Comparison of ENCODE assay signal across 37 cellular contexts in the genomic region with DNA sequence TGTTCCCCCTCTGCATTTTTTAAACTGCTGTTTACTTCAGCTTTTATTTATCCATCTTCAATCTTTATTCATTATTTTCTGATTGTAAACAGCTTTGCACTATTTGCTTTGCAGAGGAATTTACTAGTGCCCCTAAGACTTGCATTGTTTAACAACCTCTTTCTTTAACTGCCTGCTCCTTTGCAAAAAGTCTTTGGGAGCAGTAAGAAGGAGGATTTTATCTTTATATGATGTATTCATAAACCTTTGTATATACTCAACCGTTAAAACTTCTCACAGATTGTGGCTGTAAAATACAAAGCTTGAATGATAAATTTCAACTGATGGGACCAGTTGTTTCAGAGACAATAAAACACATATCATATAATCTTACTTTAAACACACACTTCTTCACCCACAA. TPM values are rescaled to one million over a fixed set of nuclear protein-coding genes. Genes with fewer than 3 reads are reported as not detected.
"Had no signal": no experiment of that assay in that cellular context is flagged by ENCODE, and none has a peak within 500 bp of the region (broad histone marks: within the 10 kb centered on the region; RNA-seq: fewer than 3 reads in every experiment).

No MANE protein-coding gene starts in this region.

- H3K4me3 ChIP-seq: adrenal gland, body of pancreas, esophagus squamous epithelium, gastrocnemius medialis, heart left ventricle had no signal

- FAIRE-seq: colon, endothelial cell of umbilical vein had no signal

- ATAC-seq: activated CD4-positive, alpha-beta T cell treated with anti-CD3 and anti-CD28 coated beads for 36 hours; activated CD8-positive, alpha-beta memory T cell treated with anti-CD3 and anti-CD28 coated beads, Interleukin-2, amount 10 ng/mL, durations not matched to agents 7 days and 5 days; activated CD8-positive, alpha-beta T cell treated with anti-CD3 and anti-CD28 coated beads, Interleukin-2, amount 10 ng/mL, durations not matched to agents 7 days and 5 days; activated naive CD8-positive, alpha-beta T cell treated with anti-CD3 and anti-CD28 coated beads, Interleukin-2, amount 50 U/mL, for 24 hours; body of pancreas; effector memory CD8-positive, alpha-beta T cell; gastrocnemius medialis; heart left ventricle; T-helper 17 cell had no signal

- H3K4me1 ChIP-seq: adrenal gland, body of pancreas, esophagus squamous epithelium, gastrocnemius medialis had no signal

- H3K27me3 ChIP-seq: adrenal gland, body of pancreas, esophagus squamous epithelium, gastrocnemius medialis, heart left ventricle had no signal

- DNase-seq: activated CD4-positive, alpha-beta memory T cell treated with anti-CD3 and anti-CD28 coated beads for 36 hours; activated CD4-positive, alpha-beta T cell treated with anti-CD3 and anti-CD28 coated beads for 36 hours; activated CD4-positive, alpha-beta T cell treated with anti-CD3 and anti-CD28 coated beads, Interleukin-2, amount 10 ng/mL, durations not matched to agents 24 days and 14 days; activated CD4-positive, CD25-positive, alpha-beta regulatory T cell; activated CD4-positive, CD25-positive, alpha-beta regulatory T cell treated with anti-CD3 and anti-CD28 coated beads, Interleukin-2, amount 50 U/mL, for 72 hours; activated CD8-positive, alpha-beta memory T cell treated with anti-CD3 and anti-CD28 coated beads, Interleukin-2, amount 10 ng/mL, durations not matched to agents 7 days and 5 days; activated CD8-positive, alpha-beta memory T cell treated with anti-CD3 and anti-CD28 coated beads, Interleukin-2, amount 50 U/mL, for 4 hours; activated CD8-positive, alpha-beta T cell treated with anti-CD3 and anti-CD28 coated beads, Interleukin-2, amount 10 ng/mL, durations not matched to agents 7 days and 5 days; activated effector memory CD4-positive, alpha-beta T cell treated with anti-CD3 and anti-CD28 coated beads, Interleukin-2, amount 50 U/mL, for 16 hours; activated naive CD4-positive, alpha-beta T cell treated with anti-CD3 and anti-CD28 coated beads for 36 hours; activated naive CD8-positive, alpha-beta T cell treated with anti-CD3 and anti-CD28 coated beads for 36 hours; activated naive CD8-positive, alpha-beta T cell treated with anti-CD3 and anti-CD28 coated beads, Interleukin-2, amount 50 U/mL, for 24 hours; activated T-cell treated with anti-CD3 and anti-CD28 coated beads, Interleukin-2, amount 50 U/mL, for 1 hour; activated T-cell treated with anti-CD3 and anti-CD28 coated beads, Interleukin-2, amount 50 U/mL, for 48 hours; adrenal gland; amygdala; aorta; body of pancreas; caudate nucleus; cortex of kidney; dermis blood vessel endothelial cell; effector CD4-positive, alpha-beta T cell; effector memory CD8-positive, alpha-beta T cell; esophagus squamous epithelium; foreskin fibroblast; gastrocnemius medialis; glutamatergic neuron; heart left ventricle; T-helper 1 cell; T-helper 17 cell; T1000 had no signal

- H3K27ac ChIP-seq: adrenal gland, body of pancreas, epithelial cell of prostate, esophagus squamous epithelium, gastrocnemius medialis, heart left ventricle had no signal

- H3K36me3 ChIP-seq: adrenal gland, esophagus squamous epithelium, gastrocnemius medialis, heart left ventricle had no signal

- H3K9me3 ChIP-seq: body of pancreas, esophagus squamous epithelium, gastrocnemius medialis had no signal

RNA-seq across cellular contexts. Expression of gene VIT, which starts 20.1 kb away (rescaled TPM):
- total RNA-seq: activated CD4-positive, alpha-beta memory T cell treated with anti-CD3 and anti-CD28 coated beads for 36 hours; activated CD4-positive, alpha-beta T cell treated with anti-CD3 and anti-CD28 coated beads for 36 hours; activated CD4-positive, alpha-beta T cell treated with anti-CD3 and anti-CD28 coated beads, Interleukin-2, amount 10 ng/mL, durations not matched to agents 24 days and 14 days; activated CD8-positive, alpha-beta memory T cell treated with anti-CD3 and anti-CD28 coated beads for 36 hours; activated CD8-positive, alpha-beta memory T cell treated with anti-CD3 and anti-CD28 coated beads, Interleukin-2, amount 10 ng/mL, durations not matched to agents 7 days and 5 days; activated CD8-positive, alpha-beta T cell treated with anti-CD3 and anti-CD28 coated beads, Interleukin-2, amount 10 ng/mL, durations not matched to agents 7 days and 5 days; activated naive CD4-positive, alpha-beta T cell treated with anti-CD3 and anti-CD28 coated beads for 36 hours; activated naive CD8-positive, alpha-beta T cell treated with anti-CD3 and anti-CD28 coated beads for 36 hours; activated T-helper 1 cell treated with anti-CD3 and anti-CD28 coated beads, Interleukin-12 subunit alpha, Interleukin-12 subunit beta, Interleukin-2, Interleukin-4 antibody, amounts not matched to agents 30 ng/mL and 10 ng/mL and 1 ng/mL, durations not matched to agents 14 hours and 24 hours and 36 hours; activated T-helper 2 cell treated with anti-CD3 and anti-CD28 coated beads, Interferon-gamma antibody, Interleukin-2, Interleukin-4, amounts not matched to agents 10 μg/mL and 5 μg/mL and 100 μg/mL, durations not matched to agents 14 hours and 24 hours and 36 hours; dermis blood vessel endothelial cell; T-helper 17 cell had no signal
